Comparison of ENCODE assay signal across 8 cellular contexts in genomic region chr9:93028448-93029006, GRCh38. TPM values are rescaled to one million over a fixed set of nuclear protein-coding genes. Genes with fewer than 3 reads are reported as not detected.
DNase-seq lines count a peak whose midpoint lies in the region; ATAC-seq, FAIRE-seq and TF ChIP-seq lines count a peak whose summit lies in the region.
"Had no signal": no experiment of that assay in that cellular context is flagged by ENCODE, and none has a peak within 500 bp of the region (broad histone marks: within the 10 kb centered on the region; RNA-seq: fewer than 3 reads in every experiment).

No MANE protein-coding gene starts in this region.

- peak; percentile 49 for DNase-seq in T-helper 2 cell treated with Interferon-gamma antibody and Interleukin-4, amounts not matched to agents 5 μg/mL and 100 μg/mL, for 36 hours (ENCODE audit: low spot score)
- DNase-seq in GM12878 (ENCODE audit: low read depth, low spot score) (peak; percentile 59), NCI-H187 (lab: John Stamatoyannopoulos, UW) (no peak), EL (no peak), cerebellar cortex (ENCODE audit: low spot score) (no peak)
- DNase-seq in stimulated activated CD8-positive, alpha-beta memory T cell treated with anti-CD3 and anti-CD28 coated beads, Interleukin-7, amount 100 ng/mL, for 1 hour (ENCODE audit: low read depth in 2 of 2), result peak; percentile 8 to 21
- DNase-seq: NCI-H524 had no signal

- peak; percentile 56 for FAIRE-seq in GM12878 (lab: Jason Lieb, UNC)

- H3K27me3 ChIP-seq in GM12878 (replicated peaks in 1 of 2; ENCODE audit: control insufficient read depth in 2 of 2, insufficient read depth in 2 of 2, low read length in 1 of 2), result no peaks in the 10 kb centered on the region

- H3K4me3 ChIP-seq in GM12878, result no peak overlapping the region

- no peak for TF ChIP-seq POLR2A in GM12878 (IDR thresholded peaks at IDR 0.05; ENCODE audit: low read depth, low read length)

- H4K20me1 ChIP-seq in GM12878 (ENCODE audit: control insufficient read depth, insufficient read depth), result no peaks in the 10 kb centered on the region

- H3K36me3 ChIP-seq in GM12878 (ENCODE audit: control insufficient read depth in 2 of 2, insufficient read depth in 2 of 2, low read length in 1 of 2), result peaks cover 0 to 10% of the 10 kb centered on the region in 2 experiments; a peak in 3 of 4 replicates

- H3K4me1 ChIP-seq in GM12878 (ENCODE audit: control insufficient read depth, insufficient read depth, low read length), result peaks cover 16% of the 10 kb centered on the region

- intact Hi-C loops in GM12878 (cut with micrococcal nuclease; ENCODE audit: unreplicated experiment), result loop anchor here (2.0 kb wide), 1 partner anchor 34 kb away; no protein-coding TSS in a partner anchor

- H3K9ac ChIP-seq in GM12878 (ENCODE audit: control insufficient read depth, insufficient read depth, low read length), result no peak overlapping the region

- H3K4me3 Mint-ChIP-seq in T-helper 2 cell treated with Interferon-gamma antibody and Interleukin-4, amounts not matched to agents 5 μg/mL and 100 μg/mL, for 36 hours, result peak overlapping the region; percentile 74

- SMC1A ChIA-PET in GM12878 (lab: Charles Lee; ENCODE audit: uncharacterized antibody, unreplicated experiment), result interaction anchor here (0.8 to 2.0 kb wide), 10 partner anchors 13 to 125 kb away, joined by 3 to 15 read pairs (median 4); no protein-coding TSS in a partner anchor

- no peaks in the 10 kb centered on the region for H3K27me3 Mint-ChIP-seq in T-helper 2 cell treated with Interferon-gamma antibody and Interleukin-4, amounts not matched to agents 5 μg/mL and 100 μg/mL, for 36 hours (ENCODE audit: low read depth)

- peak overlapping the region; percentile 58 for H3K27ac ChIP-seq in GM12878 (ENCODE audit: control insufficient read depth, insufficient read depth)

- TF ChIP-seq CTCF in GM12878 (IDR thresholded peaks at IDR 0.05 in 2 of 3, conservative IDR thresholded peaks at IDR 0.05 in 1 of 3; ENCODE audit: control insufficient read depth in 2 of 3, extremely low read depth in 1 of 3, insufficient read depth in 1 of 3, low read depth in 3 of 3, low read length in 3 of 3), result no peak

- H3K9me3 ChIP-seq in GM12878 (replicated peaks; ENCODE audit: control insufficient read depth, insufficient read depth, low read length), result no peaks in the 10 kb centered on the region

- no peak for TF ChIP-seq RAD21 in GM12878 (IDR thresholded peaks at IDR 0.05; ENCODE audit: insufficient read depth, low read depth, low read length)

- POLR2A ChIA-PET in GM12878 (lab: Charles Lee), result interaction anchor here (0.6 to 1.8 kb wide), 7 partner anchors 13 to 883 kb away, joined by 4 to 17 read pairs (median 6); no protein-coding TSS in a partner anchor

- peaks cover 57% of the 10 kb centered on the region for H3K4me1 Mint-ChIP-seq in T-helper 2 cell treated with Interferon-gamma antibody and Interleukin-4, amounts not matched to agents 5 μg/mL and 100 μg/mL, for 36 hours (ENCODE audit: low read depth)

- in situ Hi-C loops in GM12878 (cut with MboI), result no loop called here

- WGBS in GM12878 (ENCODE audit: insufficient coverage, insufficient replicate concordance, low lambda C conversion rate, missing lambda C conversion rate), result 1% methylated on average over 6 of the region's 6 CpGs

- BruUV-seq in GM12878 (replicated peaks; lab: Mats Ljungman, UMichigan), result TSS peak; percentile 45

- H2AFZ ChIP-seq in GM12878 (ENCODE audit: control insufficient read depth, low read depth, low read length), result peak overlapping the region; percentile 24; the same call in 1 of the 2 replicates

- RAD21 ChIA-PET in GM12878 (lab: Charles Lee; ENCODE audit: unreplicated experiment), result interaction anchor here (1.0 to 1.6 kb wide), 8 partner anchors 23 to 67 kb away, joined by 3 to 8 read pairs (median 4); no protein-coding TSS in a partner anchor

- H3K79me2 ChIP-seq in GM12878 (ENCODE audit: control insufficient read depth, insufficient read depth, low read length), result no peaks in the 10 kb centered on the region

- peak overlapping the region; percentile 54 for H3K4me2 ChIP-seq in GM12878 (ENCODE audit: control insufficient read depth, insufficient read depth)

- CTCF ChIA-PET in GM12878 (lab: Yijun Ruan, JAX), result interaction anchor here (0.6 to 2.8 kb wide), 8 partner anchors 23 to 81 kb away, joined by 3 to 15 read pairs (median 4); no protein-coding TSS in a partner anchor

- peak overlapping the region; percentile 93 for H3K27ac Mint-ChIP-seq in T-helper 2 cell treated with Interferon-gamma antibody and Interleukin-4, amounts not matched to agents 5 μg/mL and 100 μg/mL, for 36 hours

- peak; percentile 48 for ATAC-seq in HG03108 (IDR thresholded peaks at IDR 0.05; ENCODE audit: unreplicated experiment)
- ATAC-seq in GM12878, result peak; percentile 86

- H3K36me3 Mint-ChIP-seq in T-helper 2 cell treated with Interferon-gamma antibody and Interleukin-4, amounts not matched to agents 5 μg/mL and 100 μg/mL, for 36 hours (ENCODE audit: low read depth), result peaks cover 60% of the 10 kb centered on the region

- no peaks in the 10 kb centered on the region for H3K9me3 Mint-ChIP-seq in T-helper 2 cell treated with Interferon-gamma antibody and Interleukin-4, amounts not matched to agents 5 μg/mL and 100 μg/mL, for 36 hours

- no peak for TF ChIP-seq EP300 in GM12878 (IDR thresholded peaks at IDR 0.05; ENCODE audit: borderline replicate concordance in 1 of 2, control insufficient read depth in 1 of 2, low read depth in 2 of 2, low read length in 2 of 2)

TF ChIP-seq in GM12878, 131 proteins besides CTCF, POLR2A, EP300 and RAD21 (continues in another document):
- TF ChIP-seq RELB (IDR thresholded peaks at IDR 0.05; ENCODE audit: low read depth), result 0 out of 2 replicates have a peak, but pooled peaks have one; percentile 36
- TF ChIP-seq ZNF384 (IDR thresholded peaks at IDR 0.05; ENCODE audit: borderline replicate concordance, low read depth, low read length), result peak; percentile 57
- TF ChIP-seq CBX5 (IDR thresholded peaks at IDR 0.05; ENCODE audit: low read depth), result no peak
- TF ChIP-seq RUNX3 (IDR thresholded peaks at IDR 0.05; ENCODE audit: low read length), result peak; percentile 46
- peak; percentile 34; the same call in 1 of the 2 replicates for TF ChIP-seq DPF2 (IDR thresholded peaks at IDR 0.05)
- peak; percentile 46 for TF ChIP-seq ATF7 (IDR thresholded peaks at IDR 0.05; ENCODE audit: low read depth)
- peak; percentile 25 for TF ChIP-seq SP1 (IDR thresholded peaks at IDR 0.05; ENCODE audit: low read depth, low read length)
- no peak for TF ChIP-seq TCF7 (IDR thresholded peaks at IDR 0.05; ENCODE audit: borderline replicate concordance)
- peak; percentile 68; the same call in 1 of the 2 replicates for TF ChIP-seq MTA2 (IDR thresholded peaks at IDR 0.05; ENCODE audit: low read depth)
- TF ChIP-seq SMARCA5 (IDR thresholded peaks at IDR 0.05), result peak; percentile 85; the same call in 1 of the 2 replicates
- TF ChIP-seq TCF3 (IDR thresholded peaks at IDR 0.05; ENCODE audit: borderline replicate concordance, insufficient read depth, low read depth, low read length), result no peak
- TF ChIP-seq BCL3 (IDR thresholded peaks at IDR 0.05; ENCODE audit: borderline replicate concordance, insufficient read depth, low read depth, low read length, poor library complexity, severe bottlenecking), result peak; percentile 28
- TF ChIP-seq TAF1 (IDR thresholded peaks at IDR 0.05; ENCODE audit: borderline replicate concordance, low read depth, low read length), result no peak
- TF ChIP-seq IKZF2 (IDR thresholded peaks at IDR 0.05), result peak; percentile 54 to 61; a peak in 3 of 4 replicates
- TF ChIP-seq IKZF1 (conservative IDR thresholded peaks at IDR 0.05), result peak; percentile 70

RNA-seq across cellular contexts. Expression of gene SUSD3, which starts 30.0 kb away (rescaled TPM):
- total RNA-seq in GM12878 (2013; cell fraction: nucleolus; rRNA removed), result 27.9 and 29.6 TPM in 2 replicates
- total RNA-seq in GM12878 (2014; rRNA removed) (61.6 and 65.6 TPM in 2 replicates), GM12878 (2014; rRNA removed; fragmentation: Illumina TruSeq; extraction: Trizol) (26.9 and 29.8 TPM in 2 replicates), GM12878 (2021) (37.6 and 39.8 TPM in 2 replicates)
- polyA plus RNA-seq in GM12878 (2011; ENCODE audit: low read depth), result 15.3 TPM
- polyA plus RNA-seq in GM12878 (2011; rRNA removed) (60.0 and 92.0 TPM in 2 replicates), GM12878 (2014; fragmentation: Illumina TruSeq; extraction: Trizol) (5.4 and 14.1 TPM in 2 replicates), GM12878 (2014; fragmentation: Nextera tagmentation; extraction: Ambion mirVana) (10 to 100 TPM in 1 of 2 experiments, 1 to 10 TPM in 1; 2.5 to 15.1 TPM), GM12878 (2014; rRNA removed) (72.4 and 79.6 TPM in 2 replicates), GM12878 (2016; fragmentation: Nextera tagmentation; extraction: Ambion mirVana) (10 to 100 TPM; 30.9 to 31.3 TPM)
- 129 and 170 TPM in 2 replicates for polyA plus RNA-seq in GM12878 (2011; cell fraction: cytosol; rRNA removed)
- 83.1 and 109 TPM in 2 replicates for polyA plus RNA-seq in GM12878 (2011; cell fraction: nucleus; rRNA removed)
- 25.7 and 33.6 TPM in 2 replicates for polyA plus RNA-seq in GM12878 (2012)
- 46.4 and 91.1 TPM in 2 replicates for polyA minus RNA-seq in GM12878 (2011; rRNA and poly(A)+ RNA removed)
- polyA minus RNA-seq in GM12878 (2011; cell fraction: cytosol; rRNA and poly(A)+ RNA removed), result 31.3 and 42.8 TPM in 2 replicates
- polyA minus RNA-seq in GM12878 (2011; cell fraction: nucleus; rRNA and poly(A)+ RNA removed), result 11.1 and 14.0 TPM in 2 replicates

Comparison
In these comparisons a context has a peak if more than half of its experiments do, and no peak if none do; other contexts are left out.
1. DNase-seq: peak in T-helper 2 cell treated with Interferon-gamma antibody and Interleukin-4, amounts not matched to agents 5 μg/mL and 100 μg/mL, for 36 hours (single experiment), GM12878 (single experiment) and stimulated activated CD8-positive, alpha-beta memory T cell treated with anti-CD3 and anti-CD28 coated beads, Interleukin-7, amount 100 ng/mL, for 1 hour (2 of 2); none in NCI-H187 (0 of 2), EL (single experiment) and cerebellar cortex (single experiment).